In the genomic region with DNA sequence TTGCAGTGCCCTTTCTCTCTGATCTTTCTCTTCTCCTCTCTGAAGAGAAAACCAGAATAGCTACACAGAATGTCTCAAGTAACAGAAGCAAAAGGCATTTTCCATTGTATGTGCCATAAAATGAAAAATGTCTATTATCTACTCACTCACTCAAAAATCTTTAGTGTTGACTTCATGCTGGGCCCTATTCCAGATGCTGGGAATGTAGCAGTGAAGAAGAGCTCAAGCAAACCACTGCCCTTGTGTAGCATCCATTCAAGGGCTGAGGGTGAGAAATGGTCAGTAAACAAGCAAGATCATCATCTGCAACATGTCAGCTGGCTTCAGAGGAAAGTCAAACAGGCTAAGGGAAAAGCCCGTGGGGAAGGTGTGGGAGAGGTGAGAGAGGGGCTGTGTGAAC, we compare ENCODE assay signal across 14 cellular contexts.
"Had no signal": no experiment of that assay in that cellular context is flagged by ENCODE, and none has a peak within 500 bp of the region (broad histone marks: within the 10 kb centered on the region; RNA-seq: fewer than 3 reads in every experiment).

No MANE protein-coding gene starts in this region.

- H3K9me3 Mint-ChIP-seq: activated naive CD4-positive, alpha-beta T cell treated with anti-CD3 and anti-CD28 coated beads for 36 hours; activated T-cell treated with anti-CD3 and anti-CD28 coated beads, Interleukin-2, amount 50 U/mL, for 4 hours; neural progenitor cell; stimulated activated naive CD8-positive, alpha-beta T cell treated with anti-CD3 and anti-CD28 coated beads, Interleukin-15, Interleukin-2, amounts not matched to agents 100 ng/mL and 50 ng/mL, for 24 hours; T-helper 1 cell treated with Interleukin-12 subunit alpha and Interleukin-12 subunit beta and Interleukin-4 antibody, amounts not matched to agents 30 μg/mL and 1 μg/mL, for 36 hours had no signal

- H3K36me3 Mint-ChIP-seq: immature natural killer cell, neural progenitor cell had no signal

- H3K27me3 Mint-ChIP-seq: stimulated activated naive CD8-positive, alpha-beta T cell treated with anti-CD3 and anti-CD28 coated beads, Interleukin-15, Interleukin-2, amounts not matched to agents 100 ng/mL and 50 ng/mL, for 24 hours had no signal

- H3K9ac ChIP-seq: neural progenitor cell had no signal

- H3K27ac ChIP-seq: neural progenitor cell had no signal

- H3K4me3 ChIP-seq: neural progenitor cell had no signal

- H3K27me3 ChIP-seq: neural progenitor cell had no signal

- H3K4me1 Mint-ChIP-seq: immature natural killer cell, neural progenitor cell had no signal

- H3K4me3 Mint-ChIP-seq: activated naive CD4-positive, alpha-beta T cell treated with anti-CD3 and anti-CD28 coated beads for 36 hours; activated T-cell treated with anti-CD3 and anti-CD28 coated beads, Interleukin-2, amount 50 U/mL, for 4 hours; immature natural killer cell; neural progenitor cell; stimulated activated naive CD8-positive, alpha-beta T cell treated with anti-CD3 and anti-CD28 coated beads, Interleukin-15, Interleukin-2, amounts not matched to agents 100 ng/mL and 50 ng/mL, for 24 hours; T-helper 1 cell treated with Interleukin-12 subunit alpha and Interleukin-12 subunit beta and Interleukin-4 antibody, amounts not matched to agents 30 μg/mL and 1 μg/mL, for 36 hours had no signal

- H3K36me3 ChIP-seq: neural progenitor cell had no signal

- DNase-seq: activated CD4-positive, alpha-beta T cell treated with anti-CD3 and anti-CD28 coated beads, Interleukin-2, amount 50 U/mL, for 1 hour; activated CD4-positive, CD25-positive, alpha-beta regulatory T cell treated with anti-CD3 and anti-CD28 coated beads, Interleukin-2, amount 50 U/mL, for 72 hours; activated CD8-positive, alpha-beta memory T cell treated with anti-CD3 and anti-CD28 coated beads, Interleukin-2, amount 50 U/mL, for 4 hours; activated naive CD4-positive, alpha-beta T cell treated with anti-CD3 and anti-CD28 coated beads for 36 hours; activated T-cell treated with anti-CD3 and anti-CD28 coated beads, Interleukin-2, amount 50 U/mL, for 4 hours; caudate nucleus; immature natural killer cell; left ventricle myocardium superior; stimulated activated CD4-positive, alpha-beta T cell treated with anti-CD3 and anti-CD28 coated beads, Interleukin-2, amount 100 ng/mL, for 24 hours; trophoblast cell had no signal

- H3K27ac Mint-ChIP-seq: activated naive CD4-positive, alpha-beta T cell treated with anti-CD3 and anti-CD28 coated beads for 36 hours; immature natural killer cell; neural progenitor cell; progenitor cell of endocrine pancreas; stimulated activated naive CD8-positive, alpha-beta T cell treated with anti-CD3 and anti-CD28 coated beads, Interleukin-15, Interleukin-2, amounts not matched to agents 100 ng/mL and 50 ng/mL, for 24 hours; T-helper 1 cell treated with Interleukin-12 subunit alpha and Interleukin-12 subunit beta and Interleukin-4 antibody, amounts not matched to agents 30 μg/mL and 1 μg/mL, for 36 hours had no signal

- H3K4me1 ChIP-seq: neural progenitor cell had no signal
